Comparison of ENCODE assay signal across 8 cellular contexts in the genomic region with DNA sequence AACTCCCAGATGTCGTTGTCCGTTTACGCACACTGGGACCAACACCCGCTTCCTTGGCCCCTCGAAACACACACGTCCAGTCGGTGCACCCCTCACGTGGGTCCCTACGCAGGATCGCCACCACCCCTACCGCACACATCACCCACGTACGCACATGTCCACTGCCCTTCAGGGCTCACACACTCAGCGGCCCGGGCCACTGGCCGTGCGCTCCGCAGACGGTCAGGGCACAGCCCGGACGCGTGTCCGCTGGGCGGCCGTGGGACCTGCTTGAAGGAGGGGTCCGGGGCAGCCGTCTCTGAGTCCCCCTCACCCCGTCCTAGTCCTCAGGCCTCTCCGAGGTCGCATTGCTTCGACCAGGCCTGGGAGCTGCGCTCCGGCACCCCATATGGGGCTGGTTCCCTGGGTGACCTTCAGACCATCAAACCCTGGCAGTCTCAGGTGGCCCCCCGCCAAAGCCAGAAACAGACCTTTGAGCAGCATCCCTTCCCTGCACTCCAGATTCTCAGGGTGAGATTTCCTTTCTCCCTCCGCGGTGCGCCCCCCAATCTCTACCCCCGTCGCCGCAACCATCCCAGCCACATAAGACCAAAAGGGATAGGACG. TPM values are rescaled to one million over a fixed set of nuclear protein-coding genes. Genes with fewer than 3 reads are reported as not detected.
A peak's percentile ranks its signal among the peaks of the same experiment; 100 is the strongest.
DNase-seq lines count a peak whose midpoint lies in the region; ATAC-seq and TF ChIP-seq lines count a peak whose summit lies in the region.

No MANE protein-coding gene starts in this region.

- peak overlapping the region in 2 of 7 donors; percentile 49 to 55 for H3K27ac Mint-ChIP-seq in CD14-positive monocyte
- peak overlapping the region; percentile 78 for H3K27ac Mint-ChIP-seq in T-helper 17 cell

- no peak for TF ChIP-seq CTCF in CD14-positive monocyte (IDR thresholded peaks at IDR 0.05)
- TF ChIP-seq CTCF in esophagus squamous epithelium (IDR thresholded peaks at IDR 0.05): peak in 1 of 6 experiments; percentile 4
- no peak for TF ChIP-seq CTCF in osteoblast (IDR thresholded peaks at IDR 0.05; ENCODE audit: extremely low read depth, low read depth, low read length)

- H3K36me3 Mint-ChIP-seq in CD14-positive monocyte (peaks cover 5% of the 10 kb centered on the region in 2 donors), T-helper 17 cell (ENCODE audit: low read depth) (peaks cover 3% of the 10 kb centered on the region)

- in situ Hi-C loops in G401 (cut with HindIII; ENCODE audit: low sequenced_read_pairs): loop anchor here (25.0 kb wide), 1 partner anchor 273 kb away; no protein-coding TSS in a partner anchor

- no peaks in the 10 kb centered on the region for H4K20me1 ChIP-seq in osteoblast (ENCODE audit: insufficient read depth, low read length)

- peak overlapping the region; percentile 96 for H2AFZ ChIP-seq in osteoblast (ENCODE audit: low read length)

- peaks cover 47 to 55% (median 53%) of the 10 kb centered on the region in 3 donors for H3K27me3 Mint-ChIP-seq in CD14-positive monocyte (ENCODE audit: low read depth in 3 of 3)
- peaks cover 26% of the 10 kb centered on the region for H3K27me3 Mint-ChIP-seq in T-helper 17 cell

- 30 to 31% methylated on average over 22 to 31 of the region's 41 CpGs for WGBS in esophagus squamous epithelium, 2 donors

- H3K4me1 Mint-ChIP-seq in CD14-positive monocyte (peaks cover 22% of the 10 kb centered on the region), T-helper 17 cell (peaks cover 26% of the 10 kb centered on the region)

- H3K4me3 ChIP-seq in esophagus squamous epithelium (peak overlapping the region; percentile 51 to 83 (median 69)), osteoblast (ENCODE audit: insufficient read depth, low read length) (peak overlapping the region; percentile 67)

- H3K27me3 ChIP-seq in esophagus squamous epithelium (peaks cover 0 to 36% (median 0%) of the 10 kb centered on the region in 4 donors), osteoblast (ENCODE audit: insufficient read depth, low read length) (peaks cover 41% of the 10 kb centered on the region)

- no peak for ATAC-seq in T-helper 17 cell
- ATAC-seq in GM21528 (IDR thresholded peaks at IDR 0.05; ENCODE audit: low FRiP score, unreplicated experiment): no peak

- intact Hi-C loops in CD14-positive monocyte (cut with micrococcal nuclease): loop anchor here (1.0 to 10.0 kb wide), 4 partner anchors 284 to 801 kb away; a partner anchor contains a TSS
- intact Hi-C loops in esophagus squamous epithelium (cut with DNase I): loop anchor here (5.0 kb wide), 2 partner anchors 283 to 328 kb away; a partner anchor contains a TSS

- H3K4me2 ChIP-seq in osteoblast (ENCODE audit: insufficient read depth, low read length): peak overlapping the region; percentile 71

- no peaks in the 10 kb centered on the region for H3K9me3 ChIP-seq in T-helper 17 cell (ENCODE audit: control insufficient read depth, low read length, poor library complexity, severe bottlenecking)
- no peaks in the 10 kb centered on the region for H3K9me3 ChIP-seq in esophagus squamous epithelium
- no peaks in the 10 kb centered on the region for H3K9me3 ChIP-seq in osteoblast (ENCODE audit: low read depth, low read length)

- H3K9me3 Mint-ChIP-seq in CD14-positive monocyte: peaks cover 0 to 27% (median 7%) of the 10 kb centered on the region in 7 donors

- H3K27ac ChIP-seq in esophagus squamous epithelium: peak overlapping the region; percentile 5 to 82 (median 48)
- H3K27ac ChIP-seq in osteoblast (ENCODE audit: low read depth, low read length): no peak overlapping the region

- TF ChIP-seq POLR2A in esophagus squamous epithelium (IDR thresholded peaks at IDR 0.05): no peak

- H3K36me3 ChIP-seq in esophagus squamous epithelium: no peaks in the 10 kb centered on the region
- no peaks in the 10 kb centered on the region for H3K36me3 ChIP-seq in osteoblast (ENCODE audit: insufficient read depth, low read length)

- H3K4me1 ChIP-seq in esophagus squamous epithelium (peaks cover 22 to 50% (median 26%) of the 10 kb centered on the region in 3 donors), osteoblast (ENCODE audit: insufficient read depth, low read length) (peaks cover 9% of the 10 kb centered on the region)

- no peaks in the 10 kb centered on the region for H3K79me2 ChIP-seq in osteoblast (ENCODE audit: insufficient read depth, low read length)

- no peak for DNase-seq in CD14-positive monocyte (ENCODE audit: low spot score)
- DNase-seq in T-helper 17 cell: no peak
- no peak for DNase-seq in esophagus squamous epithelium (lab: John Stamatoyannopoulos, UW)
- DNase-seq in osteoblast (ENCODE audit: insufficient read length, low spot score, missing footprints): no peak
- DNase-seq in cerebellum (ENCODE audit: low spot score): no peak
- no peak for DNase-seq in activated CD4-positive, alpha-beta T cell treated with anti-CD3 and anti-CD28 coated beads, Interleukin-2, amount 50 U/mL, for 1 hour
- no peak for DNase-seq in G401 (ENCODE audit: low spot score)

- H3K4me3 Mint-ChIP-seq in CD14-positive monocyte: peak overlapping the region; percentile 82 to 94
- peak overlapping the region; percentile 94 for H3K4me3 Mint-ChIP-seq in T-helper 17 cell

RNA-seq across cellular contexts. Expression of a gene that starts 0.9 kb away (rescaled TPM):
- under 1 TPM in 1 of 2 donors, not detected in 1; 0.06 TPM for polyA plus RNA-seq in CD14-positive monocyte
- total RNA-seq in T-helper 17 cell (1 to 10 TPM; 2.5 to 2.9 TPM), esophagus squamous epithelium (10 to 100 TPM in 2 of 4 donors, 1 to 10 TPM in 2; 1.9 to 26.1 (median 8.4) TPM), osteoblast (1.2 and 2.5 TPM in 2 replicates), cerebellum (37.1 TPM)
- total RNA-seq in G401 (2014; rRNA removed; shearing (Covaris generic)): 0.88 and 2.5 TPM in 2 replicates
